Comparison of ENCODE assay signal across 20 cellular contexts in the genomic region with DNA sequence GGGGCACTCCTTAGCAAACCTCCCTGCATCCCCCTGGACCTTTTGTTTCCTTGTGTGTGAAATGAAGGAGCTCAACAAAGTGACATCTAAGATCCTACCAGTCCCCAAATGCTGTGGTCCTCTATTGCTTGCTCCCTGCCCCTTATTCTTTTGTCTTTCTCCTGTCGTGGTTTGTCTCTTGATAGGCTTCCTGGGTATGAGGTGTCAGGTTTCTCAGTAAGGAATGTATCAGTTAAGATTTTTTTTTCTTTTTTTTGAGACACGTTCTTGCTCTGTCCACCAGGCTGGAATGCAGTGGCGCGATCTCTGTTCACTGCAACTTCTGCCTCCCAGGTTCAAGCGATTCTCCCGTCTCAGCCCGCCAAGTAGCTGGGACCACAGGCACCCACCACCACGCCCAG. TPM values are rescaled to one million over a fixed set of nuclear protein-coding genes. Genes with fewer than 3 reads are reported as not detected.
A peak's percentile ranks its signal among the peaks of the same experiment; 100 is the strongest.
DNase-seq lines count a peak whose midpoint lies in the region; ATAC-seq and TF ChIP-seq lines count a peak whose summit lies in the region.
"Had no signal": no experiment of that assay in that cellular context is flagged by ENCODE, and none has a peak within 500 bp of the region (broad histone marks: within the 10 kb centered on the region; RNA-seq: fewer than 3 reads in every experiment).

No MANE protein-coding gene starts in this region.

- H3K4me3 ChIP-seq in IMR-90 (ENCODE audit: insufficient read depth, low read depth, low read length) (no peak overlapping the region), brain microvascular endothelial cell (ENCODE audit: low read depth, low read length) (no peak overlapping the region), mesodermal cell (ENCODE audit: extremely low read depth, insufficient read depth, low read length, poor library complexity, severe bottlenecking) (no peak overlapping the region)
- H3K4me3 ChIP-seq: Peyer's patch had no signal

- peak overlapping the region; percentile 70; the same call in 1 of the 2 replicates for H4K91ac ChIP-seq in IMR-90 (ENCODE audit: insufficient read depth, low read depth, low read length)

- intact Hi-C loops in IMR-90 (cut with micrococcal nuclease) (no loop called here), natural killer cell (cut with micrococcal nuclease) (no loop called here)

- peak overlapping the region; percentile 96 for H2BK20ac ChIP-seq in IMR-90 (ENCODE audit: low read depth, low read length)

- CTCF ChIA-PET in IMR-90 (lab: Yijun Ruan, JAX), result interaction anchor here (1.2 kb wide), 1 partner anchor 41 kb away, joined by 3 read pairs; no protein-coding TSS in a partner anchor

- H3K9me3 ChIP-seq in IMR-90 (ENCODE audit: control insufficient read depth, insufficient read depth, low read length) (no peaks in the 10 kb centered on the region), mesodermal cell (ENCODE audit: control insufficient read depth, low read length) (no peaks in the 10 kb centered on the region)
- H3K9me3 ChIP-seq: Peyer's patch had no signal

- H3K4me2 ChIP-seq in IMR-90 (ENCODE audit: low read depth, low read length), result peak overlapping the region; percentile 3; the same call in 1 of the 2 replicates

- H3K27me3 ChIP-seq in IMR-90 (ENCODE audit: control insufficient read depth, insufficient read depth, low read length) (no peaks in the 10 kb centered on the region), brain microvascular endothelial cell (replicated peaks) (no peaks in the 10 kb centered on the region)
- H3K27me3 ChIP-seq: Peyer's patch had no signal

- no peak for TF ChIP-seq RAD21 in IMR-90 (IDR thresholded peaks at IDR 0.05; ENCODE audit: low read length)

- peak overlapping the region; percentile 89 for H3K14ac ChIP-seq in IMR-90 (replicated peaks; ENCODE audit: low read depth, low read length)

- H3K18ac ChIP-seq in IMR-90 (ENCODE audit: low read depth, low read length), result peak overlapping the region; percentile 22; the same call in 1 of the 2 replicates

- no TSS peak for BruUV-seq in IMR-90 (replicated peaks; lab: Mats Ljungman, UMichigan)

- peak overlapping the region; percentile 93 for H2BK120ac ChIP-seq in IMR-90 (ENCODE audit: low read depth, low read length)

- in situ Hi-C loops in IMR-90 (cut with MboI; ENCODE audit: low sequenced_read_pairs) (no loop called here), brain microvascular endothelial cell (cut with HindIII; ENCODE audit: low pct_ligation_motif_present, low sequenced_read_pairs) (no loop called here)

- H3K4me1 ChIP-seq in IMR-90 (ENCODE audit: control insufficient read depth, insufficient read depth, low read length) (peaks cover 22% of the 10 kb centered on the region), mesodermal cell (ENCODE audit: control insufficient read depth, insufficient read depth, low read length, poor library complexity, severe bottlenecking) (peaks cover 27% of the 10 kb centered on the region)
- H3K4me1 ChIP-seq: Peyer's patch had no signal

- no peaks in the 10 kb centered on the region for H3K36me3 Mint-ChIP-seq in natural killer cell
- H3K36me3 Mint-ChIP-seq: naive B cell; stimulated activated memory B cell treated with anti-CD40 and anti-IgM and Interleukin-4, amounts not matched to agents 10 μg/mL and 1 μg/mL and 100 μg/mL, for 72 hours had no signal

- H3K56ac ChIP-seq in IMR-90 (ENCODE audit: extremely low read depth, insufficient read depth, low read length), result peak overlapping the region; percentile 43; the same call in 1 of the 2 replicates

- peak overlapping the region; percentile 83; the same call in 1 of the 3 replicates for H2BK15ac ChIP-seq in IMR-90 (ENCODE audit: low read depth, low read length)

- peaks cover 7% of the 10 kb centered on the region in 2 donors for H3K4me1 Mint-ChIP-seq in natural killer cell
- H3K4me1 Mint-ChIP-seq: B cell; naive B cell; stimulated activated memory B cell treated with anti-CD40 and anti-IgM and Interleukin-4, amounts not matched to agents 10 μg/mL and 1 μg/mL and 100 μg/mL, for 72 hours had no signal

- peak; percentile 2 for ATAC-seq in IMR-90 (ENCODE audit: low read depth)
- ATAC-seq in HG02970 (IDR thresholded peaks at IDR 0.05; ENCODE audit: low FRiP score, unreplicated experiment), result no peak
- ATAC-seq in natural killer cell, result no peak
- ATAC-seq: activated CD4-positive, alpha-beta T cell treated with anti-CD3 and anti-CD28 coated beads for 36 hours; stimulated activated memory B cell treated with anti-CD40 and anti-IgM and Interleukin-4, amounts not matched to agents 10 μg/mL and 1 μg/mL and 100 μg/mL, for 72 hours; T-helper 17 cell had no signal

- TF ChIP-seq POLR2A in IMR-90 (IDR thresholded peaks at IDR 0.05; ENCODE audit: low read depth, low read length), result no peak

- peak overlapping the region; percentile 42 for H2AK9ac ChIP-seq in IMR-90 (replicated peaks; ENCODE audit: low read depth, low read length, poor library complexity)

- DNase-seq in Daoy (ENCODE audit: low read depth), result peak; percentile 48
- peak; percentile 30 for DNase-seq in IMR-90
- no peak for DNase-seq in brain microvascular endothelial cell
- DNase-seq in natural killer cell, result no peak
- no peak for DNase-seq in NCI-H187 treated with DMSO at 0.1 percent for 48 hours (lab: John Stamatoyannopoulos, UW)
- no peak for DNase-seq in ureter (ENCODE audit: low spot score)
- DNase-seq: activated CD4-positive, alpha-beta T cell treated with anti-CD3 and anti-CD28 coated beads for 36 hours; DMS53; effector CD4-positive, alpha-beta T cell; naive B cell; NCI-H1048; NCI-H345; Peyer's patch; right cardiac atrium; stimulated activated CD4-positive, alpha-beta T cell treated with anti-CD3 and anti-CD28 coated beads, Interleukin-4, amount 100 ng/mL, for 4 hours; T-helper 17 cell had no signal

- H3K4me3 Mint-ChIP-seq in natural killer cell, result no peak overlapping the region
- H3K4me3 Mint-ChIP-seq: activated CD4-positive, alpha-beta T cell treated with anti-CD3 and anti-CD28 coated beads for 36 hours; B cell; naive B cell; stimulated activated memory B cell treated with anti-CD40 and anti-IgM and Interleukin-4, amounts not matched to agents 10 μg/mL and 1 μg/mL and 100 μg/mL, for 72 hours; T-helper 17 cell had no signal

- H3K36me3 ChIP-seq in IMR-90 (ENCODE audit: control insufficient read depth, insufficient read depth, low read length) (no peaks in the 10 kb centered on the region), brain microvascular endothelial cell (replicated peaks) (no peaks in the 10 kb centered on the region), mesodermal cell (ENCODE audit: control insufficient read depth, insufficient read depth, low read length) (peaks cover 33% of the 10 kb centered on the region)
- H3K36me3 ChIP-seq: Peyer's patch had no signal

- H3K9me1 ChIP-seq in IMR-90 (ENCODE audit: insufficient read depth, low read length), result peaks cover 21% of the 10 kb centered on the region

- peaks cover 0 to 44% of the 10 kb centered on the region in 2 experiments; a peak in 2 of 4 replicates for H3K79me1 ChIP-seq in IMR-90 (ENCODE audit: low read depth in 1 of 2, low read length in 2 of 2)

- H3K9ac ChIP-seq in IMR-90 (ENCODE audit: low read depth, low read length), result no peak overlapping the region

- H4K5ac ChIP-seq in IMR-90 (ENCODE audit: low read depth, low read length), result peak overlapping the region; percentile 17; the same call in 1 of the 2 replicates

- peak overlapping the region; percentile 87 for H3K4ac ChIP-seq in IMR-90 (ENCODE audit: low read depth, low read length)

- H3K9me3 Mint-ChIP-seq in natural killer cell, result no peaks in the 10 kb centered on the region
- H3K9me3 Mint-ChIP-seq: stimulated activated memory B cell treated with anti-CD40 and anti-IgM and Interleukin-4, amounts not matched to agents 10 μg/mL and 1 μg/mL and 100 μg/mL, for 72 hours had no signal

- peak overlapping the region; percentile 66 for H2BK5ac ChIP-seq in IMR-90 (ENCODE audit: low read depth, low read length, poor library complexity, severe bottlenecking)

- peaks cover 3 to 9% of the 10 kb centered on the region in 2 donors for H3K27me3 Mint-ChIP-seq in natural killer cell (ENCODE audit: low read depth in 2 of 2)
- H3K27me3 Mint-ChIP-seq: activated CD4-positive, alpha-beta T cell treated with anti-CD3 and anti-CD28 coated beads for 36 hours had no signal

- H3K27ac ChIP-seq in IMR-90 (ENCODE audit: insufficient read depth, low read length) (peak overlapping the region; percentile 20; the same call in 1 of the 2 replicates), brain microvascular endothelial cell (peak overlapping the region; percentile 80), mesodermal cell (ENCODE audit: low read depth, low read length, severe bottlenecking) (peak overlapping the region; percentile 55)
- H3K27ac ChIP-seq: Peyer's patch had no signal

- peak overlapping the region; percentile 95; the same call in 1 of the 2 replicates for H2AK5ac ChIP-seq in IMR-90 (ENCODE audit: low read depth, low read length)

- no CpG with 5 or more reads among the region's 8 CpGs for WGBS in IMR-90 (ENCODE audit: extremely low coverage in 2 of 2, insufficient read length in 1 of 2), 2 experiments
- WGBS in mesodermal cell (ENCODE audit: insufficient coverage in 2 of 2), 2 experiments, result 80 to 81% methylated on average over 6 to 7 of the region's 8 CpGs

- dilution Hi-C loops in IMR-90 (cut with HindIII; ENCODE audit: low sequenced_read_pairs, unreplicated experiment), result no loop called here

- no peak for TF ChIP-seq CTCF in IMR-90 (conservative IDR thresholded peaks at IDR 0.05; ENCODE audit: low read depth, low read length)
- TF ChIP-seq CTCF in brain microvascular endothelial cell (IDR thresholded peaks at IDR 0.05; ENCODE audit: low read depth, low read length, missing control alignments), result no peak
- no peak for TF ChIP-seq CTCF in natural killer cell (IDR thresholded peaks at IDR 0.05)

- H3K27ac Mint-ChIP-seq in natural killer cell, result no peak overlapping the region
- H3K27ac Mint-ChIP-seq: activated CD4-positive, alpha-beta T cell treated with anti-CD3 and anti-CD28 coated beads for 36 hours; B cell; naive B cell; stimulated activated memory B cell treated with anti-CD40 and anti-IgM and Interleukin-4, amounts not matched to agents 10 μg/mL and 1 μg/mL and 100 μg/mL, for 72 hours; T-helper 17 cell had no signal

- peak overlapping the region; percentile 62 for H3K23ac ChIP-seq in IMR-90 (ENCODE audit: low read depth, low read length)

- peak overlapping the region; percentile 84 for H2AFZ ChIP-seq in IMR-90 (replicated peaks; ENCODE audit: low read length, poor library complexity)

- POLR2A ChIA-PET in IMR-90 (lab: Charles Lee; ENCODE audit: unreplicated experiment), result no interaction called here

- peak overlapping the region in 1 of 2 experiments; percentile 79; a peak in 2 of 4 replicates for H4K8ac ChIP-seq in IMR-90 (ENCODE audit: low read depth in 2 of 2, low read length in 2 of 2)

- H4K20me1 ChIP-seq in IMR-90 (ENCODE audit: insufficient read depth, low read length), result no peaks in the 10 kb centered on the region

RNA-seq across cellular contexts. Expression of gene CNIH3, which starts 16.8 kb away (rescaled TPM):
- total RNA-seq in Daoy (2014; rRNA removed; shearing (Covaris generic)), result 13.6 and 19.5 TPM in 2 replicates
- total RNA-seq in IMR-90 (2012; rRNA removed) (2.0 and 3.1 TPM in 2 replicates), natural killer cell (1 to 10 TPM; 2.8 to 5.4 (median 5.0) TPM), ureter (5.3 TPM)
- polyA plus RNA-seq in IMR-90 (2012; rRNA removed), result 2.9 and 3.1 TPM in 2 replicates
- 2.1 and 2.2 TPM in 2 replicates for polyA plus RNA-seq in IMR-90 (2012; cell fraction: cytosol; rRNA removed)
- polyA plus RNA-seq in IMR-90 (2012; cell fraction: nucleus; rRNA removed; ENCODE audit: low replicate concordance), result 1.9 and 4.7 TPM in 2 replicates
- 9.1 TPM for polyA plus RNA-seq in mesodermal cell (2013, experiment 1 of 2)
- polyA plus RNA-seq in mesodermal cell (2013, experiment 2 of 2), result 13.0 TPM
- total RNA-seq: Peyer's patch had no signal

Comparison
In these comparisons a context has a peak if more than half of its experiments do, and no peak if none do; other contexts are left out.
1. DNase-seq: peak in Daoy (single experiment) and IMR-90 (single experiment); none in brain microvascular endothelial cell (single experiment), natural killer cell (single experiment), NCI-H187 treated with DMSO at 0.1 percent for 48 hours (single experiment) and ureter (single experiment).
2. H3K27ac ChIP-seq: peak in every context shown above with its lines; median percentile 80 in brain microvascular endothelial cell; 55 in mesodermal cell; 20 in IMR-90.